ENCODE assay signal across 11 cellular contexts in the genomic region with DNA sequence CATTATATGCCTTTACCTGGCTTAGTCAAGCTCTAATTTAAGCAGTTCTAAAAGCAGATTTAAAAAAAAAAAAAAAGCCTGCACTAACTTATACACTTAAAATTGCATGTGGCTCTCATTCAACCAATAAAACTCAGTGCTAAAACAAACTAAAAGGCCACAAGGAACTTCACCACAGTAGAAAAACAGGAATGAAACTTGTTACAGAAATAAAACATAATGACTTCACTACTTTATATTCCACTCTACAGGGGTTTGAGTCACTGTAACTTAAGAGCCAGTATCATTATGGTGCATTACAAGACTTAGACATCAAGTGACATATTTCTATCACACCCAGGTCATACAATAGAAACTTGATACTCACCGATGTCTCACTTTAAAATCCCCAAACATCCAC. TPM values are rescaled to one million over a fixed set of nuclear protein-coding genes. Genes with fewer than 3 reads are reported as not detected.
DNase-seq lines count a peak whose midpoint lies in the region; ATAC-seq and TF ChIP-seq lines count a peak whose summit lies in the region.
"Had no signal": no experiment of that assay in that cellular context is flagged by ENCODE, and none has a peak within 500 bp of the region (broad histone marks: within the 10 kb centered on the region; RNA-seq: fewer than 3 reads in every experiment).

No MANE protein-coding gene starts in this region.

- no peak for TF ChIP-seq CTCF in MCF 10A (IDR thresholded peaks at IDR 0.05; ENCODE audit: unreplicated experiment)
- no peak for TF ChIP-seq CTCF in breast epithelium (IDR thresholded peaks at IDR 0.05)

- TF ChIP-seq POLR2A in breast epithelium (IDR thresholded peaks at IDR 0.05), result no peak

- H3K9me3 Mint-ChIP-seq in MCF 10A (ENCODE audit: unreplicated experiment), result no peaks in the 10 kb centered on the region
- H3K9me3 Mint-ChIP-seq in activated naive CD8-positive, alpha-beta T cell (ENCODE audit: low read depth), result no peaks in the 10 kb centered on the region

- H3K36me3 ChIP-seq in breast epithelium, result no peaks in the 10 kb centered on the region

- no peaks in the 10 kb centered on the region for H3K27me3 Mint-ChIP-seq in MCF 10A (ENCODE audit: insufficient read depth, unreplicated experiment)
- H3K27me3 Mint-ChIP-seq in activated naive CD8-positive, alpha-beta T cell, result no peaks in the 10 kb centered on the region
- H3K27me3 Mint-ChIP-seq: IgD-negative memory B cell had no signal

- peak overlapping the region; percentile 73 for H3K27ac Mint-ChIP-seq in MCF 10A (ENCODE audit: low read depth, unreplicated experiment)
- H3K27ac Mint-ChIP-seq in activated naive CD8-positive, alpha-beta T cell, result peak overlapping the region; percentile 10
- H3K27ac Mint-ChIP-seq: IgD-negative memory B cell had no signal

- no peaks in the 10 kb centered on the region for H3K9me3 ChIP-seq in breast epithelium

- CTCF ChIA-PET in MCF 10A (lab: Yijun Ruan, JAX), result interaction anchor here (0.8 kb wide), 1 partner anchor 40 kb away, joined by 5 read pairs; no protein-coding TSS in a partner anchor

- H3K4me3 Mint-ChIP-seq in MCF 10A (ENCODE audit: unreplicated experiment), result no peak overlapping the region
- no peak overlapping the region for H3K4me3 Mint-ChIP-seq in activated naive CD8-positive, alpha-beta T cell
- H3K4me3 Mint-ChIP-seq: IgD-negative memory B cell had no signal

- no peaks in the 10 kb centered on the region for H3K36me3 Mint-ChIP-seq in MCF 10A (ENCODE audit: insufficient read depth, unreplicated experiment)
- no peaks in the 10 kb centered on the region for H3K36me3 Mint-ChIP-seq in activated naive CD8-positive, alpha-beta T cell
- H3K36me3 Mint-ChIP-seq: IgD-negative memory B cell had no signal

- intact Hi-C loops in MCF 10A (cut with micrococcal nuclease), result no loop called here
- intact Hi-C loops in breast epithelium (cut with DNase I; ENCODE audit: low total_unique reads), result no loop called here

- H3K4me1 Mint-ChIP-seq in MCF 10A (ENCODE audit: insufficient read depth, unreplicated experiment), result peaks cover 45% of the 10 kb centered on the region
- H3K4me1 Mint-ChIP-seq in activated naive CD8-positive, alpha-beta T cell (ENCODE audit: low read depth), result peaks cover 2% of the 10 kb centered on the region
- H3K4me1 Mint-ChIP-seq: IgD-negative memory B cell had no signal

- BruUV-seq in MCF 10A (replicated peaks; lab: Mats Ljungman, UMichigan), result no TSS peak

- H3K4me3 ChIP-seq in breast epithelium, result no peak overlapping the region

- no peak overlapping the region for H3K27ac ChIP-seq in breast epithelium

- H3K27me3 ChIP-seq in breast epithelium, result no peaks in the 10 kb centered on the region

- ATAC-seq in HG03064 (IDR thresholded peaks at IDR 0.05; ENCODE audit: low read depth, unreplicated experiment), result peak; percentile 64

- H3K4me1 ChIP-seq in breast epithelium, result no peaks in the 10 kb centered on the region

- no peak for DNase-seq in MCF 10A (ENCODE audit: unreplicated experiment)
- no peak for DNase-seq in breast epithelium (ENCODE audit: low spot score in 2 of 2)
- DNase-seq in occipital lobe (lab: John Stamatoyannopoulos, UW), result no peak
- no peak for DNase-seq in cortex of kidney (lab: John Stamatoyannopoulos, UW)
- DNase-seq in NCI-H446 treated with DMSO at 0.1 percent for 48 hours (lab: John Stamatoyannopoulos, UW), result no peak
- DNase-seq in midbrain (lab: John Stamatoyannopoulos, UW), result no peak
- DNase-seq: activated naive CD4-positive, alpha-beta T cell treated with Interleukin-2 at 50 U/mL for 16 hours; NCI-H146 had no signal

- POLR2A ChIA-PET in MCF 10A (lab: Yijun Ruan, JAX), result no interaction called here

RNA-seq across cellular contexts. Expression of a gene that starts 11.1 kb away (rescaled TPM):
- total RNA-seq in MCF 10A (2022), result not detected in 2 replicates
- not detected for total RNA-seq in breast epithelium
- total RNA-seq in occipital lobe, result 5.0 TPM
